22 cellular contexts compared by ENCODE assay signal in genomic region chr10:98310721-98311120, GRCh38. TPM values are rescaled to one million over a fixed set of nuclear protein-coding genes. Genes with fewer than 3 reads are reported as not detected.
DNase-seq lines count a peak whose midpoint lies in the region; ATAC-seq, FAIRE-seq and TF ChIP-seq lines count a peak whose summit lies in the region.
"Had no signal": no experiment of that assay in that cellular context is flagged by ENCODE, and none has a peak within 500 bp of the region (broad histone marks: within the 10 kb centered on the region; RNA-seq: fewer than 3 reads in every experiment).

No MANE protein-coding gene starts in this region.

- no peak overlapping the region for H2AFZ ChIP-seq in HepG2 (ENCODE audit: low read length)
- no peak overlapping the region for H2AFZ ChIP-seq in neuronal stem cell (ENCODE audit: low read length)

- no peak overlapping the region for H2BK12ac ChIP-seq in neuronal stem cell (ENCODE audit: low read length)

- no peak for TF ChIP-seq EP300 in HepG2 (IDR thresholded peaks at IDR 0.05; ENCODE audit: low read depth in 2 of 2, low read length in 2 of 2)
- TF ChIP-seq EP300 in HepG2 (CRISPR knock-in tag; IDR thresholded peaks at IDR 0.05; ENCODE audit: borderline replicate concordance), result no peak

- ATAC-seq in HepG2 (no peak), right lobe of liver (no peak)
- ATAC-seq: CD8-positive, alpha-beta T cell; GM12878 had no signal

- CTCF ChIA-PET in HepG2 (lab: Yijun Ruan, JAX; ENCODE audit: low intra/inter-chr PET ratio, low total read pairs), result interaction anchor here (2.7 to 3.4 kb wide), 2 partner anchors 68 to 140 kb away, joined by 23 to 30 read pairs; no protein-coding TSS in a partner anchor

- H2AK5ac ChIP-seq in neuronal stem cell (ENCODE audit: low read depth, low read length), result no peak overlapping the region

- no peak overlapping the region for H4K8ac ChIP-seq in neuronal stem cell (ENCODE audit: low read depth, low read length)

- no peak overlapping the region for H3K27ac ChIP-seq in HepG2 (ENCODE audit: extremely low read length, insufficient read depth, low read length)
- H3K27ac ChIP-seq in right lobe of liver, result no peak overlapping the region
- H3K27ac ChIP-seq in neuronal stem cell (replicated peaks; ENCODE audit: low read length), result no peak overlapping the region
- H3K27ac ChIP-seq: 22Rv1; A549; BLaER1 treated with 17β-estradiol and CSF1 and Interleukin-3, amounts not matched to agents 10 nM and 100 nM; C4-2B had no signal

- H2BK15ac ChIP-seq in neuronal stem cell (ENCODE audit: low read length), result no peak overlapping the region

- no peak overlapping the region for H2BK120ac ChIP-seq in neuronal stem cell (ENCODE audit: low read depth, low read length)

- in situ Hi-C loops in HepG2 (cut with HindIII; ENCODE audit: extremely low pct_ligation_motif_present, low pct_unique_long_range_greater_than_20kb), result loop anchor here (25.0 kb wide), 1 partner anchor 398 kb away; no protein-coding TSS in a partner anchor

- no peak overlapping the region for H4K91ac ChIP-seq in neuronal stem cell (ENCODE audit: low read depth, low read length, poor library complexity)

- TF ChIP-seq RAD21 in HepG2 (CRISPR knock-in tag; IDR thresholded peaks at IDR 0.05), result no peak

- H3K36me3 ChIP-seq in HepG2 (replicated peaks in 1 of 2; ENCODE audit: control insufficient read depth in 1 of 2, insufficient read depth in 2 of 2, low read length in 2 of 2) (no peaks in the 10 kb centered on the region), right lobe of liver (no peaks in the 10 kb centered on the region), neuronal stem cell (replicated peaks in 1 of 2; ENCODE audit: control insufficient read depth in 2 of 2, insufficient read depth in 2 of 2, low read length in 2 of 2) (no peaks in the 10 kb centered on the region)
- H3K36me3 ChIP-seq: BLaER1 treated with 17β-estradiol and CSF1 and Interleukin-3, amounts not matched to agents 10 nM and 100 nM had no signal

- no peak overlapping the region for H3K23ac ChIP-seq in neuronal stem cell (ENCODE audit: low read depth, low read length, poor library complexity)

- POLR2A ChIA-PET in HepG2 (lab: Yijun Ruan, JAX), result interaction anchor here (1.1 kb wide), 1 partner anchor 140 kb away, joined by 3 read pairs; no protein-coding TSS in a partner anchor

- H3K4me1 ChIP-seq in HepG2 (ENCODE audit: insufficient read depth, low read length) (peaks cover 13% of the 10 kb centered on the region), right lobe of liver (no peaks in the 10 kb centered on the region), neuronal stem cell (ENCODE audit: control insufficient read depth in 2 of 2, insufficient read depth in 1 of 2, low read depth in 1 of 2, low read length in 2 of 2) (peaks cover 0 to 6% of the 10 kb centered on the region in 2 donors)
- H3K4me1 ChIP-seq: A549 had no signal

- no peak overlapping the region for H3K4me3 ChIP-seq in HepG2 (replicated peaks in 1 of 3; ENCODE audit: insufficient read depth in 1 of 3, low read depth in 2 of 3, low read length in 3 of 3)
- H3K4me3 ChIP-seq in right lobe of liver, result no peak overlapping the region
- H3K4me3 ChIP-seq in neuronal stem cell (ENCODE audit: low read length in 2 of 2), result no peak overlapping the region
- H3K4me3 ChIP-seq: A549; BLaER1 treated with 17β-estradiol and CSF1 and Interleukin-3, amounts not matched to agents 10 nM and 100 nM; GM12878 had no signal

- peak overlapping the region; percentile 14 for H2BK5ac ChIP-seq in neuronal stem cell (ENCODE audit: low read length)

- no peak for FAIRE-seq in HepG2 (lab: Jason Lieb, UNC)
- FAIRE-seq: A549, D721Med, GM12878, GM12892, GM18507 had no signal

- peak; percentile 22 for DNase-seq in NCI-H146 (lab: John Stamatoyannopoulos, UW)
- DNase-seq in NCI-H146 treated with DMSO at 0.1 percent for 48 hours (lab: John Stamatoyannopoulos, UW; ENCODE audit: unreplicated experiment), result no peak
- DNase-seq in HepG2 (ENCODE audit: low spot score), result no peak
- no peak for DNase-seq in right lobe of liver
- DNase-seq in neuronal stem cell (ENCODE audit: low spot score), result no peak
- no peak for DNase-seq in UCSD-AML1 (lab: John Stamatoyannopoulos, UW; ENCODE audit: unreplicated experiment)
- DNase-seq: AML-193; Caco-2; Calu3; CD4-positive, alpha-beta T cell; CD8-positive, alpha-beta T cell; DMS79 treated with DMSO at 0.1 percent for 48 hours; GDM1 had no signal

- no peak overlapping the region for H3K4me2 ChIP-seq in HepG2 (ENCODE audit: low read depth, low read length)
- H3K4me2 ChIP-seq in neuronal stem cell (ENCODE audit: insufficient read depth, low read length, poor library complexity, severe bottlenecking), result no peak overlapping the region
- H3K4me2 ChIP-seq: A549 had no signal

- H3K18ac ChIP-seq in neuronal stem cell (ENCODE audit: low read length), result no peak overlapping the region

- no TSS peak for BruUV-seq in HepG2 (replicated peaks; lab: Mats Ljungman, UMichigan)

- no peaks in the 10 kb centered on the region for H4K20me1 ChIP-seq in HepG2 (ENCODE audit: insufficient read depth, low read length)
- H4K20me1 ChIP-seq: BLaER1 treated with 17β-estradiol and CSF1 and Interleukin-3, amounts not matched to agents 10 nM and 100 nM had no signal

- TF ChIP-seq POLR2A in HepG2 (IDR thresholded peaks at IDR 0.05; ENCODE audit: insufficient read depth in 1 of 2, low read depth in 2 of 2, low read length in 2 of 2), result no peak
- TF ChIP-seq POLR2A in right lobe of liver (IDR thresholded peaks at IDR 0.05), result no peak

- intact Hi-C loops in HepG2 (cut with micrococcal nuclease; ENCODE audit: unreplicated experiment) (no loop called here), right lobe of liver (cut with DNase I) (no loop called here)

- H3K9ac ChIP-seq in HepG2 (ENCODE audit: insufficient read depth, low read depth, low read length), result no peak overlapping the region
- no peak overlapping the region for H3K9ac ChIP-seq in neuronal stem cell (ENCODE audit: low read depth, low read length, poor library complexity)

- no peaks in the 10 kb centered on the region for H3K79me1 ChIP-seq in neuronal stem cell (ENCODE audit: low read depth, low read length)

- H3K9me3 ChIP-seq in HepG2 (ENCODE audit: low read length) (no peaks in the 10 kb centered on the region), right lobe of liver (no peaks in the 10 kb centered on the region), neuronal stem cell (replicated peaks in 1 of 2; ENCODE audit: control insufficient read depth in 2 of 2, insufficient read depth in 1 of 2, low read depth in 1 of 2, low read length in 2 of 2) (no peaks in the 10 kb centered on the region)
- H3K9me3 ChIP-seq: A549, Caco-2 had no signal

- H3K27me3 ChIP-seq in HepG2 (ENCODE audit: control insufficient read depth in 1 of 2, insufficient read depth in 2 of 2, low read length in 2 of 2) (peaks cover 2 to 42% of the 10 kb centered on the region in 2 experiments; a peak in 4 of 5 replicates), right lobe of liver (peaks cover 0 to 5% of the 10 kb centered on the region in 2 donors), neuronal stem cell (ENCODE audit: control insufficient read depth in 3 of 3, insufficient read depth in 3 of 3, low read depth in 1 of 3, low read length in 3 of 3) (peaks cover 0 to 15% (median 0%) of the 10 kb centered on the region in 3 experiments)
- H3K27me3 ChIP-seq: BLaER1 treated with 17β-estradiol and CSF1 and Interleukin-3, amounts not matched to agents 10 nM and 100 nM had no signal

- TF ChIP-seq CTCF in HepG2 (CRISPR knock-in tag; IDR thresholded peaks at IDR 0.05) (no peak), right lobe of liver (IDR thresholded peaks at IDR 0.05) (no peak)

- no peaks in the 10 kb centered on the region for H3K79me2 ChIP-seq in HepG2 (ENCODE audit: insufficient read depth, low read length)

- no peak overlapping the region for H3K14ac ChIP-seq in neuronal stem cell (ENCODE audit: low read length)

- WGBS in HepG2 (ENCODE audit: low lambda C conversion rate), result 9% methylated on average over 8 of the region's 9 CpGs
- 71% methylated on average over 9 of the region's 9 CpGs for WGBS in right lobe of liver (ENCODE audit: insufficient coverage, low coverage, low lambda C conversion rate, missing lambda C conversion rate)
- no CpG with 5 or more reads among the region's 9 CpGs for WGBS in neuronal stem cell (ENCODE audit: extremely low coverage in 2 of 2, insufficient read length in 2 of 2, insufficient replicate concordance in 1 of 2), 2 donors

- H3K4ac ChIP-seq in neuronal stem cell (ENCODE audit: low read length), result no peak overlapping the region

TF ChIP-seq in HepG2, 621 proteins besides CTCF, POLR2A, EP300 and RAD21:
- TF ChIP-seq MAFF (IDR thresholded peaks at IDR 0.05; ENCODE audit: low read depth, low read length), result peak; percentile 53; the same call in 1 of the 2 replicates
- peak; percentile 55 to 61; a peak in 3 of 4 replicates for TF ChIP-seq MAFK (conservative IDR thresholded peaks at IDR 0.05 in 1 of 2, IDR thresholded peaks at IDR 0.05 in 1 of 2; ENCODE audit: low read length in 2 of 2)
- no peak for TF ChIP-seq ZNF33A (CRISPR knock-in tag; IDR thresholded peaks at IDR 0.05; ENCODE audit: borderline replicate concordance)
TF ChIP-seq in HepG2: peak in this region for 2.

RNA-seq across cellular contexts. Expression of gene LOXL4, which starts 42.7 kb away (rescaled TPM):
- total RNA-seq in HepG2 (2016; rRNA removed; fragmentation: Illumina TruSeq; extraction: Trizol), result 3.8 and 8.8 TPM in 2 replicates
- 0.91 and 0.97 TPM in 2 replicates for total RNA-seq in HepG2 (2016; cell fraction: cytosol; rRNA removed; fragmentation: Illumina TruSeq; extraction: Trizol; ENCODE audit: low read depth)
- total RNA-seq in HepG2 (2016; cell fraction: insoluble cytoplasmic fraction; rRNA removed; fragmentation: Illumina TruSeq; extraction: Trizol), result 3.1 and 9.9 TPM in 2 replicates
- total RNA-seq in HepG2 (2016; cell fraction: membrane; rRNA removed; fragmentation: Illumina TruSeq; extraction: Trizol), result 2.6 and 3.1 TPM in 2 replicates
- total RNA-seq in HepG2 (2016; cell fraction: nucleus; rRNA removed; fragmentation: Illumina TruSeq; extraction: Trizol), result 9.7 TPM in 2 replicates
- polyA plus RNA-seq in HepG2 (2011; rRNA removed), result 21.1 and 31.3 TPM in 2 replicates
- polyA plus RNA-seq in HepG2 (2011; cell fraction: cytosol; rRNA removed), result 19.8 and 25.9 TPM in 2 replicates
- polyA plus RNA-seq in HepG2 (2011; cell fraction: nucleus; rRNA removed), result 20.8 and 24.7 TPM in 2 replicates
- polyA plus RNA-seq in HepG2 (2012), result 12.1 and 16.1 TPM in 2 replicates
- polyA plus RNA-seq in HepG2 (2016; cell fraction: cytosol; fragmentation: Illumina TruSeq; extraction: Trizol; ENCODE audit: low read depth), result 0.87 and 1.0 TPM in 2 replicates
- 3.1 and 3.6 TPM in 2 replicates for polyA plus RNA-seq in HepG2 (2016; cell fraction: insoluble cytoplasmic fraction; fragmentation: Illumina TruSeq; extraction: Trizol; ENCODE audit: low read depth)
- polyA plus RNA-seq in HepG2 (2016; cell fraction: membrane; fragmentation: Illumina TruSeq; extraction: Trizol; ENCODE audit: low read depth), result 2.1 and 2.4 TPM in 2 replicates
- polyA plus RNA-seq in HepG2 (2016; cell fraction: nucleus; fragmentation: Illumina TruSeq; extraction: Trizol; ENCODE audit: insufficient read depth, low read depth), result 12.3 and 13.7 TPM in 2 replicates
- 33.3 TPM in 1 of 2 replicates, not detected in the other for polyA minus RNA-seq in HepG2 (2011; rRNA and poly(A)+ RNA removed; ENCODE audit: low replicate concordance)
- 13.7 and 23.0 TPM in 2 replicates for polyA minus RNA-seq in HepG2 (2011; cell fraction: cytosol; rRNA and poly(A)+ RNA removed)
- 7.2 and 9.9 TPM in 2 replicates for polyA minus RNA-seq in HepG2 (2011; cell fraction: nucleus; rRNA and poly(A)+ RNA removed)
- 10 to 100 TPM in 3 of 6 experiments, 1 to 10 TPM in 1, under 1 TPM in 2; 0.51 to 33.4 (median 10.8) TPM for total RNA-seq in right lobe of liver
- 1.9 TPM for polyA plus RNA-seq in neuronal stem cell (2013, experiment 1 of 2)
- polyA plus RNA-seq in neuronal stem cell (2013, experiment 2 of 2), result 1.9 TPM
- total RNA-seq: B cell; CD4-positive, alpha-beta T cell had no signal
